22 cellular contexts compared by ENCODE assay signal in the genomic region with DNA sequence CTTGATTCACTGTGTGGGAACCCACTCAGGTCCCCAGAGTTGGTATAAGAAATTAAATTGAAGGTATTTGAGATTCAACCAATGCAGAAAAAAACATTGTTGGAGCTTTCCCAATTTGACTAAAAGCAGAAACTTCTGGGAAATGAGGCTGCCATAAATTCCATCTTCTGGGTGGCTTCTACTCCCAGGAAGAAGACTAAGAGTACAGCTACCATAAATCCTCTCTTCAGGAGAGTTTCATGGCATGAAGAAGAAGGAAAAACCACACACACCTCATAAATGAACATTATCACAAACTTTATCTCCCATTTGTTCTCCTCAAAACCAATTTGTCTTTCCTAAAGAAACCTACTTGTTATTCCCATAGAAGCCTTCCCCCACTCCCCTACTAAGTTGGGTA.
DNase-seq lines count a peak whose midpoint lies in the region; ATAC-seq and TF ChIP-seq lines count a peak whose summit lies in the region.
"Had no signal": no experiment of that assay in that cellular context is flagged by ENCODE, and none has a peak within 500 bp of the region (broad histone marks: within the 10 kb centered on the region; RNA-seq: fewer than 3 reads in every experiment).

No MANE protein-coding gene starts in this region.

- no peak overlapping the region for H2BK12ac ChIP-seq in trophoblast cell (ENCODE audit: low read length)

- H2AK5ac ChIP-seq in trophoblast cell (ENCODE audit: low read length), result no peak overlapping the region

- H3K4ac ChIP-seq in trophoblast cell (ENCODE audit: low read depth, low read length), result no peak overlapping the region

- no peaks in the 10 kb centered on the region for H3K4me1 ChIP-seq in trophoblast cell (ENCODE audit: control insufficient read depth in 1 of 2, insufficient read depth in 2 of 2, low read length in 2 of 2)
- H3K4me1 ChIP-seq: BLaER1 treated with 17β-estradiol and CSF1 and Interleukin-3, amounts not matched to agents 10 nM and 100 nM; HAP-1; Peyer's patch had no signal

- no peak overlapping the region for H3K4me2 ChIP-seq in trophoblast cell (ENCODE audit: low read length)
- H3K4me2 ChIP-seq: BLaER1 treated with 17β-estradiol and CSF1 and Interleukin-3, amounts not matched to agents 10 nM and 100 nM; GM23338 had no signal

- H2BK120ac ChIP-seq in trophoblast cell (ENCODE audit: insufficient read depth, low read length, poor library complexity), result no peak overlapping the region

- no peak overlapping the region for H2AFZ ChIP-seq in trophoblast cell (ENCODE audit: insufficient read depth, low read length, poor library complexity)
- H2AFZ ChIP-seq: GM23338 had no signal

- H3K27ac ChIP-seq in trophoblast cell (ENCODE audit: low read depth, low read length), result no peak overlapping the region
- no peak overlapping the region for H3K27ac ChIP-seq in dorsolateral prefrontal cortex
- H3K27ac ChIP-seq: BLaER1 treated with 17β-estradiol and CSF1 and Interleukin-3, amounts not matched to agents 10 nM and 100 nM; Peyer's patch had no signal

- no peak overlapping the region for H4K8ac ChIP-seq in trophoblast cell (ENCODE audit: low read depth, low read length)

- H4K91ac ChIP-seq in trophoblast cell (ENCODE audit: low read depth, low read length), result no peak overlapping the region

- no peaks in the 10 kb centered on the region for H3K9me3 ChIP-seq in trophoblast cell (ENCODE audit: insufficient read depth, low read depth, low read length)
- H3K9me3 ChIP-seq: BLaER1 treated with 17β-estradiol and CSF1 and Interleukin-3, amounts not matched to agents 10 nM and 100 nM; HAP-1; Peyer's patch had no signal

- H3K4me3 ChIP-seq in AG04449 (ENCODE audit: low read depth, low read length) (no peak overlapping the region), fibroblast of pulmonary artery (replicated peaks; ENCODE audit: low read depth, low read length) (no peak overlapping the region), trophoblast cell (ENCODE audit: low read depth, low read length) (no peak overlapping the region), dorsolateral prefrontal cortex (no peak overlapping the region)
- H3K4me3 ChIP-seq: BLaER1 treated with 17β-estradiol and CSF1 and Interleukin-3, amounts not matched to agents 10 nM and 100 nM; GM23338; HAP-1; Peyer's patch had no signal

- no peak overlapping the region for H3K23ac ChIP-seq in trophoblast cell (ENCODE audit: low read length)

- peak; percentile 45 for DNase-seq in AG04449 (ENCODE audit: low read depth, low spot score)
- DNase-seq in EL, result peak; percentile 12
- peak; percentile 20 for DNase-seq in NCI-H226
- DNase-seq in fibroblast of pulmonary artery (ENCODE audit: low read depth), result peak; percentile 14
- DNase-seq in trophoblast cell, result no peak
- DNase-seq in DMS53 treated with DMSO at 0.1 percent for 48 hours (lab: John Stamatoyannopoulos, UW; ENCODE audit: unreplicated experiment), result no peak
- DNase-seq in dorsolateral prefrontal cortex, result no peak
- DNase-seq: Calu3; CD4-positive, alpha-beta memory T cell; DMS153; GF-D8; KBM-7; NCI-H1105; NCI-H2029 treated with DMSO at 0.1 percent for 48 hours; NCI-H2171; NCI-H524 treated with DMSO at 0.1 percent for 48 hours; NCI-H82; Peyer's patch had no signal

- no peaks in the 10 kb centered on the region for H3K36me3 ChIP-seq in trophoblast cell (ENCODE audit: control insufficient read depth in 1 of 2, insufficient read depth in 2 of 2, low read length in 2 of 2)
- H3K36me3 ChIP-seq: HAP-1, Peyer's patch had no signal

- no peak overlapping the region for H3K18ac ChIP-seq in trophoblast cell (ENCODE audit: low read length)

- no peaks in the 10 kb centered on the region for H3K27me3 ChIP-seq in trophoblast cell (ENCODE audit: insufficient read depth, low read length)
- H3K27me3 ChIP-seq in dorsolateral prefrontal cortex, result no peaks in the 10 kb centered on the region
- H3K27me3 ChIP-seq: BLaER1 treated with 17β-estradiol and CSF1 and Interleukin-3, amounts not matched to agents 10 nM and 100 nM; Peyer's patch had no signal

- no peak overlapping the region for H3K9ac ChIP-seq in trophoblast cell (ENCODE audit: low read length)
- H3K9ac ChIP-seq: BLaER1 treated with 17β-estradiol and CSF1 and Interleukin-3, amounts not matched to agents 10 nM and 100 nM had no signal

- no peak for TF ChIP-seq CTCF in AG04449 (IDR thresholded peaks at IDR 0.05; ENCODE audit: insufficient read depth, low read length, missing control alignments)
- TF ChIP-seq CTCF in fibroblast of pulmonary artery (IDR thresholded peaks at IDR 0.05; ENCODE audit: low read length, missing control alignments), result no peak
- TF ChIP-seq CTCF in dorsolateral prefrontal cortex (IDR thresholded peaks at IDR 0.05 in 54 of 56, conservative IDR thresholded peaks at IDR 0.05 in 2 of 56; ENCODE audit: low read depth in 1 of 56, partially characterized antibody in 56 of 56), result no peak

- CTCF ChIA-PET in AG04449 (lab: Yijun Ruan, JAX), result no interaction called here

- no peaks in the 10 kb centered on the region for H3K79me2 ChIP-seq in trophoblast cell (ENCODE audit: control insufficient read depth, insufficient read depth, low read length, poor library complexity)

- no peak overlapping the region for H2BK5ac ChIP-seq in trophoblast cell (ENCODE audit: low read depth, low read length, poor library complexity)

- H3K79me1 ChIP-seq in trophoblast cell (ENCODE audit: low read length), result no peaks in the 10 kb centered on the region

- no peak overlapping the region for H4K12ac ChIP-seq in trophoblast cell (ENCODE audit: low read depth, low read length)

- intact Hi-C loops in dorsolateral prefrontal cortex (cut with DNase I), result no loop called here

- H3K14ac ChIP-seq in trophoblast cell (ENCODE audit: low read length), result no peak overlapping the region

- ATAC-seq in GM21526 (IDR thresholded peaks at IDR 0.05; ENCODE audit: low FRiP score, unreplicated experiment), result no peak
- ATAC-seq: GM23338 had no signal

- POLR2A ChIA-PET in AG04449 (lab: Yijun Ruan, JAX), result no interaction called here

Comparison
In these comparisons a context has a peak if more than half of its experiments do, and no peak if none do; other contexts are left out.
1. DNase-seq: peak in AG04449 (single experiment), EL (single experiment), NCI-H226 (single experiment) and fibroblast of pulmonary artery (single experiment); none in trophoblast cell (0 of 2), DMS53 treated with DMSO at 0.1 percent for 48 hours (single experiment) and dorsolateral prefrontal cortex (0 of 10).